In the genomic region with DNA sequence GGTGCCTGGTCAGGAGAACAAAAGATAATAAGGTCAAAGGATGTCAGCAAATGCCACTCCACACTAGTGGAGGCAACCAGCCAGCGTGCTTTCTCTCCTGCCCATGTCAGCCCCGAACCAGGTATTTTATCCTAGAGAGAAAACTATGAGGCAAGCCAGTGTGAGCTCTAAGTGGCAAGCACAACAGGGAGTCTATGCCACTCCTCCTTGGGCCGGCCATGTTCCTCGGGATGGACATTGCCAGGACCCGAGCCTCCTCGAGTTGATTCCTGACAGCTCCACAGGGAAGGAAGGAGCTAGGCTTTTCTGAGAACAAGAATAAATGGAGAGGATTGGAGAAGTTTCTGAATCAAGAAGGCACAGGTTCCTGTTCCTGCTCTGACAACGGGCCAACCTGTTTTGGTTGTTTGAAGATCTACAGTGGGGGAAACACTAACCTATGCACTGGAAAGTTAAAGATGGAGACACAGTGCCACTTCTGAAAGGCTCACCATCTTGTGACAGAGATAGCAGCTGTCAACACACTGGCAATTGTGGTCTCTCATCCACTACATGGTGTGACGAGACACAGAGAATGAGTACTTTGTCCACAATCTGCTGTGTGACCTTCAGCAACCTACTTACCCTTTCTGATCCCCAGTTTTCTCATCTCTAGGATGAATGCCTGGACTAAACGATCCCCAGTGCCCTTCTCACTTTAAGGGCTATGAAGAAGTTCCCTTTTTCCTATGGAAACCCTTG, we compare ENCODE assay signal across 25 cellular contexts. TPM values are rescaled to one million over a fixed set of nuclear protein-coding genes. Genes with fewer than 3 reads are reported as not detected.
DNase-seq lines count a peak whose midpoint lies in the region; ATAC-seq and TF ChIP-seq lines count a peak whose summit lies in the region.
"Had no signal": no experiment of that assay in that cellular context is flagged by ENCODE, and none has a peak within 500 bp of the region (broad histone marks: within the 10 kb centered on the region; RNA-seq: fewer than 3 reads in every experiment).

No MANE protein-coding gene starts in this region.

- H3K36me3 Mint-ChIP-seq in T-helper 17 cell (ENCODE audit: low read depth) = peaks cover 6% of the 10 kb centered on the region

- DNase-seq in T-helper 17 cell (no peak), epithelial cell of proximal tubule (ENCODE audit: low read depth) (no peak), left lobe of liver (ENCODE audit: low spot score) (no peak), T-helper 1 cell (no peak), amygdala (lab: John Stamatoyannopoulos, UW) (no peak)
- DNase-seq: activated B cell treated with CpG ODN at 0.5 μM for 24 hours; activated CD4-positive, alpha-beta T cell treated with anti-CD3 and anti-CD28 coated beads, Interleukin-2, amount 50 U/mL, for 48 hours; activated effector memory CD4-positive, alpha-beta T cell treated with Interleukin-2 at 50 U/mL for 16 hours; activated naive CD8-positive, alpha-beta T cell treated with anti-CD3 and anti-CD28 coated beads, Interleukin-2, amount 50 U/mL, for 24 hours; CD4-positive, CD25-positive, alpha-beta regulatory T cell; DMS 273 treated with DMSO at 0.1 percent for 48 hours; GDM1; H9; hippocampal formation; mammary epithelial cell; NCI-H1417; NCI-H2107; nucleus accumbens; SK-N-SH; stimulated activated CD4-positive, alpha-beta T cell treated with anti-CD3 and anti-CD28 coated beads, Interleukin-12 subunit alpha, Interleukin-12 subunit beta, amount 100 ng/mL, for 4 hours had no signal

- peaks cover 29% of the 10 kb centered on the region for H3K4me1 ChIP-seq in stomach smooth muscle (ENCODE audit: control insufficient read depth, insufficient read depth, low read length)

- H3K27me3 Mint-ChIP-seq in T-helper 17 cell = peaks cover 52% of the 10 kb centered on the region

- no peak for ATAC-seq in T-helper 17 cell
- ATAC-seq in left lobe of liver = peak; percentile 11
- no peak for ATAC-seq in GM21447 (IDR thresholded peaks at IDR 0.05; ENCODE audit: unreplicated experiment)
- ATAC-seq: activated naive CD8-positive, alpha-beta T cell treated with anti-CD3 and anti-CD28 coated beads, Interleukin-2, amount 50 U/mL, for 24 hours had no signal

- H3K4me1 Mint-ChIP-seq in T-helper 17 cell = peaks cover 29% of the 10 kb centered on the region

- no peak overlapping the region for H3K9ac ChIP-seq in stomach smooth muscle (ENCODE audit: low read length in 2 of 2)
- H3K9ac ChIP-seq: SK-N-SH had no signal

- no peak overlapping the region for H3K27ac Mint-ChIP-seq in T-helper 17 cell
- H3K27ac Mint-ChIP-seq: activated B cell treated with CpG ODN at 0.5 μM for 24 hours; activated naive CD8-positive, alpha-beta T cell treated with anti-CD3 and anti-CD28 coated beads, Interleukin-2, amount 50 U/mL, for 24 hours; CD4-positive, CD25-positive, alpha-beta regulatory T cell; dendritic cell treated with granulocyte-macrophage colony-stimulating factor and Interleukin-4, amounts not matched to agents 40 ng/mL and 50 ng/mL, for 4 days had no signal

- peak overlapping the region; percentile 84 for H3K4me3 ChIP-seq in epithelial cell of proximal tubule (ENCODE audit: low read depth, low read length)
- no peak overlapping the region for H3K4me3 ChIP-seq in stomach smooth muscle (ENCODE audit: low read length in 2 of 2)
- H3K4me3 ChIP-seq: breast epithelium had no signal

- H3K27ac ChIP-seq in stomach smooth muscle (ENCODE audit: low read length) = peak overlapping the region; percentile 24
- H3K27ac ChIP-seq: HL-60 had no signal

- peaks cover 3% of the 10 kb centered on the region for H3K9me3 ChIP-seq in T-helper 17 cell (ENCODE audit: control insufficient read depth, low read length, poor library complexity, severe bottlenecking)
- H3K9me3 ChIP-seq in stomach smooth muscle (ENCODE audit: control insufficient read depth in 2 of 2, low read length in 2 of 2) = no peaks in the 10 kb centered on the region
- H3K9me3 ChIP-seq: breast epithelium, SK-N-SH had no signal

- TF ChIP-seq CTCF in epithelial cell of proximal tubule (conservative IDR thresholded peaks at IDR 0.05; ENCODE audit: low read depth, low read length) = no peak

- peaks cover 0 to 8% of the 10 kb centered on the region in 2 donors for H3K27me3 ChIP-seq in stomach smooth muscle (ENCODE audit: control insufficient read depth in 1 of 2, insufficient read depth in 2 of 2, low read length in 2 of 2)
- H3K27me3 ChIP-seq: breast epithelium had no signal

- H3K36me3 ChIP-seq in stomach smooth muscle (ENCODE audit: control insufficient read depth in 2 of 2, insufficient read depth in 2 of 2, low read length in 2 of 2) = no peaks in the 10 kb centered on the region
- H3K36me3 ChIP-seq: breast epithelium had no signal

- H3K4me3 Mint-ChIP-seq in T-helper 17 cell = peak overlapping the region; percentile 10
- H3K4me3 Mint-ChIP-seq: activated B cell treated with CpG ODN at 0.5 μM for 24 hours; activated naive CD8-positive, alpha-beta T cell treated with anti-CD3 and anti-CD28 coated beads, Interleukin-2, amount 50 U/mL, for 24 hours; CD4-positive, CD25-positive, alpha-beta regulatory T cell; dendritic cell treated with granulocyte-macrophage colony-stimulating factor and Interleukin-4, amounts not matched to agents 40 ng/mL and 50 ng/mL, for 4 days; H9 had no signal

RNA-seq across cellular contexts. Expression of a gene that starts 28.8 kb away (rescaled TPM):
- total RNA-seq in T-helper 17 cell (100 to 1,000 TPM; 141 to 184 TPM), epithelial cell of proximal tubule (12.4 and 30.2 TPM in 2 replicates), left lobe of liver (47.0 TPM)
